23 cellular contexts compared by ENCODE assay signal in the genomic region with DNA sequence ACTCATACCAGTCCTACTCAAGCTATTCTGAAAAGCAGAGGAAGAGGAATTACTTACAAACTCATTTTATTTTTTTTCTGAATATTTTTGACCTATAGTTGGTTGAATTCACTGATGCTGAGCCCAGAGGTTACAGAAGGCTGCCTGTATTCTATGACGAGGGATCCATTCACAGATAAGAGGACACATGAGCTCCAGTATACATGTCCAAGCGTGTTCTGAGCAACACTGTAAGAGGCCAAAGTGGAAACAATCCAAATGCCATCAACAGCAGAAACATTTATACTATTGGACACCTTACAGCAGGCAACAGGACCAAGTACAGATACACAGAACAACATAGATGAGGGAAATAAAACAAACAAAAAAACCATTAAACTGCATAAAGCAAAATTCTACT. TPM values are rescaled to one million over a fixed set of nuclear protein-coding genes. Genes with fewer than 3 reads are reported as not detected.
"Had no signal": no experiment of that assay in that cellular context is flagged by ENCODE, and none has a peak within 500 bp of the region (broad histone marks: within the 10 kb centered on the region; RNA-seq: fewer than 3 reads in every experiment).

No MANE protein-coding gene starts in this region.

- ATAC-seq: activated CD8-positive, alpha-beta T cell treated with anti-CD3 and anti-CD28 coated beads for 36 hours; activated T-helper 17 cell treated with anti-CD3 and anti-CD28 coated beads, Interleukin-2, amount 50 U/mL, for 72 hours; effector memory CD8-positive, alpha-beta T cell; natural killer cell treated with Interleukin-12 subunit alpha and Interleukin-12 subunit beta and Interleukin-15 and Interleukin-18, amount 100 ng/mL, for 72 hours; stimulated activated effector memory CD8-positive, alpha-beta T cell treated with anti-CD3 and anti-CD28 coated beads, Interleukin-12 subunit alpha, Interleukin-12 subunit beta, amount 100 ng/mL, for 72 hours had no signal

- H3K27ac ChIP-seq: sigmoid colon, stomach, vagina had no signal

- DNase-seq: activated CD4-positive, alpha-beta T cell treated with anti-CD3 and anti-CD28 coated beads for 4 hours; activated CD8-positive, alpha-beta T cell treated with anti-CD3 and anti-CD28 coated beads for 36 hours; activated naive CD4-positive, alpha-beta T cell; activated naive CD8-positive, alpha-beta T cell treated with anti-CD3 and anti-CD28 coated beads for 36 hours; activated T-cell treated with anti-CD3 and anti-CD28 coated beads, Interleukin-2, amount 50 U/mL, for 1 hour; amygdala; caudate nucleus; effector memory CD8-positive, alpha-beta T cell; foreskin melanocyte; glutamatergic neuron; hypothalamus; islet precursor cell; nucleus accumbens; sigmoid colon; stimulated activated CD4-positive, alpha-beta T cell treated with anti-CD3 and anti-CD28 coated beads, Interleukin-4, amount 100 ng/mL, for 24 hours; stomach; trophoblast cell had no signal

RNA-seq across cellular contexts. Expression of a gene that starts 10.3 kb away (rescaled TPM):
- polyA plus RNA-seq: fibroblast of lung, lung, sigmoid colon, stomach had no signal

RNA-seq across cellular contexts. Expression of a gene that starts 13.9 kb away (rescaled TPM):
- polyA plus RNA-seq: fibroblast of lung, lung, sigmoid colon, stomach had no signal
